24 cellular contexts compared by ENCODE assay signal in genomic region chr18:59305295-59305694, GRCh38. TPM values are rescaled to one million over a fixed set of nuclear protein-coding genes. Genes with fewer than 3 reads are reported as not detected.
DNase-seq lines count a peak whose midpoint lies in the region; ATAC-seq, FAIRE-seq and TF ChIP-seq lines count a peak whose summit lies in the region.
"Had no signal": no experiment of that assay in that cellular context is flagged by ENCODE, and none has a peak within 500 bp of the region (broad histone marks: within the 10 kb centered on the region; RNA-seq: fewer than 3 reads in every experiment).

No MANE protein-coding gene starts in this region.

- no peaks in the 10 kb centered on the region for H3K79me1 ChIP-seq in neuronal stem cell (ENCODE audit: low read depth, low read length)

- no peak overlapping the region for H3K27ac Mint-ChIP-seq in activated CD4-positive, alpha-beta T cell treated with anti-CD3 and anti-CD28 coated beads, Interleukin-2, amount 10 ng/mL, durations not matched to agents 24 days and 14 days
- no peak overlapping the region for H3K27ac Mint-ChIP-seq in progenitor cell of endocrine pancreas
- H3K27ac Mint-ChIP-seq: CD8-positive, alpha-beta T cell had no signal

- H3K36me3 Mint-ChIP-seq in activated CD4-positive, alpha-beta T cell treated with anti-CD3 and anti-CD28 coated beads, Interleukin-2, amount 10 ng/mL, durations not matched to agents 24 days and 14 days (ENCODE audit: low read depth) = no peaks in the 10 kb centered on the region
- no peaks in the 10 kb centered on the region for H3K36me3 Mint-ChIP-seq in progenitor cell of endocrine pancreas (ENCODE audit: insufficient read depth)
- H3K36me3 Mint-ChIP-seq: CD4-positive, CD25-positive, alpha-beta regulatory T cell; CD8-positive, alpha-beta T cell had no signal

- H3K18ac ChIP-seq in neuronal stem cell (ENCODE audit: low read length) = no peak overlapping the region

- H3K9ac ChIP-seq in BLaER1 treated with 17β-estradiol and CSF1 and Interleukin-3, amounts not matched to agents 10 nM and 100 nM = no peak overlapping the region
- H3K9ac ChIP-seq in K562 (ENCODE audit: insufficient read depth in 1 of 2, low read depth in 2 of 2, low read length in 2 of 2) = no peak overlapping the region
- no peak overlapping the region for H3K9ac ChIP-seq in neuronal stem cell (ENCODE audit: low read depth, low read length, poor library complexity)

- TF ChIP-seq POLR2A in K562 (conservative IDR thresholded peaks at IDR 0.05) = no peak

- WGBS in K562 (ENCODE audit: insufficient coverage, low coverage, missing lambda C conversion rate) = 3% methylated on average over 2 of the region's 4 CpGs
- WGBS in neuronal stem cell (ENCODE audit: extremely low coverage in 2 of 2, insufficient read length in 2 of 2, insufficient replicate concordance in 1 of 2), 2 donors = no CpG with 5 or more reads among the region's 4 CpGs

- H3K27me3 ChIP-seq in BLaER1 treated with 17β-estradiol and CSF1 and Interleukin-3, amounts not matched to agents 10 nM and 100 nM = peaks cover 0 to 10% (median 5%) of the 10 kb centered on the region in 11 experiments; a peak in 8 of 22 replicates
- H3K27me3 ChIP-seq in K562 (ENCODE audit: control insufficient read depth in 2 of 2, insufficient read depth in 2 of 2, low read length in 2 of 2) = peaks cover 3 to 30% of the 10 kb centered on the region in 2 experiments; a peak in 4 of 5 replicates
- H3K27me3 ChIP-seq in neuronal stem cell (ENCODE audit: control insufficient read depth in 3 of 3, insufficient read depth in 3 of 3, low read depth in 1 of 3, low read length in 3 of 3) = peaks cover 0 to 74% (median 0%) of the 10 kb centered on the region in 3 experiments
- H3K27me3 ChIP-seq: BE2C had no signal

- H3K23ac ChIP-seq in neuronal stem cell (ENCODE audit: low read depth, low read length, poor library complexity) = no peak overlapping the region

- ATAC-seq in K562 = no peak
- no peak for ATAC-seq in HG02623 (IDR thresholded peaks at IDR 0.05; ENCODE audit: unreplicated experiment)
- ATAC-seq: CD8-positive, alpha-beta T cell had no signal

- peaks cover 0 to 16% (median 9%) of the 10 kb centered on the region in 10 experiments; a peak in 12 of 20 replicates for H3K4me1 ChIP-seq in BLaER1 treated with 17β-estradiol and CSF1 and Interleukin-3, amounts not matched to agents 10 nM and 100 nM
- H3K4me1 ChIP-seq in K562 (replicated peaks in 1 of 2; ENCODE audit: control insufficient read depth in 2 of 2, insufficient read depth in 2 of 2, low read length in 2 of 2) (peaks cover 0 to 5% of the 10 kb centered on the region in 2 experiments; a peak in 2 of 5 replicates), neuronal stem cell (ENCODE audit: control insufficient read depth in 2 of 2, insufficient read depth in 1 of 2, low read depth in 1 of 2, low read length in 2 of 2) (peaks cover 0 to 8% of the 10 kb centered on the region in 2 donors)
- H3K4me1 ChIP-seq: BE2C, Caco-2 had no signal

- H2BK120ac ChIP-seq in neuronal stem cell (ENCODE audit: low read depth, low read length) = no peak overlapping the region

- TF ChIP-seq CTCF in K562 (IDR thresholded peaks at IDR 0.05 in 2 of 3, conservative IDR thresholded peaks at IDR 0.05 in 1 of 3; ENCODE audit: insufficient read depth in 2 of 3, low read depth in 1 of 3, low read length in 3 of 3) (no peak), progenitor cell of endocrine pancreas (IDR thresholded peaks at IDR 0.05; ENCODE audit: unreplicated experiment) (no peak)

- no peaks in the 10 kb centered on the region for H3K9me3 ChIP-seq in BLaER1 treated with 17β-estradiol and CSF1 and Interleukin-3, amounts not matched to agents 10 nM and 100 nM (replicated peaks in 1 of 11)
- H3K9me3 ChIP-seq in K562 (replicated peaks; ENCODE audit: control insufficient read depth, insufficient read depth, low read depth, low read length) (no peaks in the 10 kb centered on the region), neuronal stem cell (replicated peaks in 1 of 2; ENCODE audit: control insufficient read depth in 2 of 2, insufficient read depth in 1 of 2, low read depth in 1 of 2, low read length in 2 of 2) (no peaks in the 10 kb centered on the region)
- H3K9me3 ChIP-seq: BE2C, Caco-2 had no signal

- H4K20me1 ChIP-seq in BLaER1 treated with 17β-estradiol and CSF1 and Interleukin-3, amounts not matched to agents 10 nM and 100 nM = no peaks in the 10 kb centered on the region
- H4K20me1 ChIP-seq in K562 (replicated peaks; ENCODE audit: control insufficient read depth, insufficient read depth, low read length) = no peaks in the 10 kb centered on the region

- no peak overlapping the region for H3K4me3 Mint-ChIP-seq in activated CD4-positive, alpha-beta T cell treated with anti-CD3 and anti-CD28 coated beads, Interleukin-2, amount 10 ng/mL, durations not matched to agents 24 days and 14 days
- H3K4me3 Mint-ChIP-seq in progenitor cell of endocrine pancreas (ENCODE audit: low read depth) = no peak overlapping the region
- H3K4me3 Mint-ChIP-seq: CD4-positive, CD25-positive, alpha-beta regulatory T cell; CD8-positive, alpha-beta T cell had no signal

- no peak overlapping the region for H2BK5ac ChIP-seq in neuronal stem cell (ENCODE audit: low read length)

- in situ Hi-C loops in K562 (cut with MboI) = no loop called here

- H3K4me3 ChIP-seq in BLaER1 treated with 17β-estradiol and CSF1 and Interleukin-3, amounts not matched to agents 10 nM and 100 nM = no peak overlapping the region
- H3K4me3 ChIP-seq in K562 (no peak overlapping the region), neuronal stem cell (ENCODE audit: low read length in 2 of 2) (no peak overlapping the region)

- H4K91ac ChIP-seq in neuronal stem cell (ENCODE audit: low read depth, low read length, poor library complexity) = no peak overlapping the region

- H3K4me1 Mint-ChIP-seq in activated CD4-positive, alpha-beta T cell treated with anti-CD3 and anti-CD28 coated beads, Interleukin-2, amount 10 ng/mL, durations not matched to agents 24 days and 14 days = peaks cover 4% of the 10 kb centered on the region
- no peaks in the 10 kb centered on the region for H3K4me1 Mint-ChIP-seq in progenitor cell of endocrine pancreas (ENCODE audit: low read depth)

- H4K8ac ChIP-seq in neuronal stem cell (ENCODE audit: low read depth, low read length) = no peak overlapping the region

- no peak overlapping the region for H3K4ac ChIP-seq in neuronal stem cell (ENCODE audit: low read length)

- H3K27ac ChIP-seq in BLaER1 treated with 17β-estradiol and CSF1 and Interleukin-3, amounts not matched to agents 10 nM and 100 nM = no peak overlapping the region
- H3K27ac ChIP-seq in K562 (ENCODE audit: extremely low read depth, low read depth, low read length) = no peak overlapping the region
- no peak overlapping the region for H3K27ac ChIP-seq in neuronal stem cell (replicated peaks; ENCODE audit: low read length)
- H3K27ac ChIP-seq: 22Rv1, C4-2B had no signal

- CTCF ChIA-PET in K562 (lab: Yijun Ruan, JAX; ENCODE audit: low intra/inter-chr PET ratio) = no interaction called here

- no peak overlapping the region for H2AFZ ChIP-seq in K562 (ENCODE audit: low read depth, low read length)
- H2AFZ ChIP-seq in neuronal stem cell (ENCODE audit: low read length) = no peak overlapping the region

- peak overlapping the region; percentile 49 for H2BK12ac ChIP-seq in neuronal stem cell (ENCODE audit: low read length)

- H3K79me2 ChIP-seq in K562 (ENCODE audit: control insufficient read depth, insufficient read depth, low read length) = no peaks in the 10 kb centered on the region

- H3K27me3 Mint-ChIP-seq in activated CD4-positive, alpha-beta T cell treated with anti-CD3 and anti-CD28 coated beads, Interleukin-2, amount 10 ng/mL, durations not matched to agents 24 days and 14 days = peaks cover 39% of the 10 kb centered on the region
- H3K27me3 Mint-ChIP-seq in progenitor cell of endocrine pancreas = peaks cover 55% of the 10 kb centered on the region

- H2BK15ac ChIP-seq in neuronal stem cell (ENCODE audit: low read length) = no peak overlapping the region

- POLR2A ChIA-PET in K562 (lab: Yijun Ruan, JAX) = no interaction called here

- H3K9me1 ChIP-seq in K562 (ENCODE audit: control insufficient read depth, insufficient read depth, low read length) = no peaks in the 10 kb centered on the region

- no peak for TF ChIP-seq RAD21 in K562 (CRISPR knock-in tag; conservative IDR thresholded peaks at IDR 0.05 in 1 of 2, IDR thresholded peaks at IDR 0.05 in 1 of 2)

- no peak for FAIRE-seq in K562 (lab: Jason Lieb, UNC)
- FAIRE-seq: A204.1, G401.6, GM12892 had no signal

- DNase-seq in activated CD4-positive, alpha-beta T cell treated with anti-CD3 and anti-CD28 coated beads, Interleukin-2, amount 10 ng/mL, durations not matched to agents 24 days and 14 days = peak; percentile 32
- no peak for DNase-seq in activated CD4-positive, alpha-beta T cell treated with anti-CD3 and anti-CD28 coated beads for 1 hour
- no peak for DNase-seq in K562 (ENCODE audit: extremely low read depth in 1 of 4, low spot score in 3 of 4)
- no peak for DNase-seq in neuronal stem cell (ENCODE audit: low spot score)
- no peak for DNase-seq in progenitor cell of endocrine pancreas (ENCODE audit: low spot score, unreplicated experiment)
- DNase-seq in HT-29 (ENCODE audit: low spot score) = no peak
- DNase-seq: ACHN; AML-193; BE2C; Caco-2; CD4-positive, CD25-positive, alpha-beta regulatory T cell; CD8-positive, alpha-beta T cell; DMS153; DND-41; GOT3; H7; HCEC 1CT had no signal

- no TSS peak for BruUV-seq in K562 (replicated peaks; lab: Mats Ljungman, UMichigan)

- H3K4me2 ChIP-seq in BLaER1 treated with 17β-estradiol and CSF1 and Interleukin-3, amounts not matched to agents 10 nM and 100 nM = peak overlapping the region in 8 of 11 experiments; percentile 16 to 44 (median 24); a peak in 10 of 22 replicates
- H3K4me2 ChIP-seq in K562 (ENCODE audit: insufficient read depth, low read length) (no peak overlapping the region), neuronal stem cell (ENCODE audit: insufficient read depth, low read length, poor library complexity, severe bottlenecking) (no peak overlapping the region)

- peak overlapping the region; percentile 21 for H2AK5ac ChIP-seq in neuronal stem cell (ENCODE audit: low read depth, low read length)

- intact Hi-C loops in activated CD4-positive, alpha-beta T cell treated with anti-CD3 and anti-CD28 coated beads, Interleukin-2, amount 10 ng/mL, durations not matched to agents 24 days and 14 days (cut with micrococcal nuclease) = no loop called here
- intact Hi-C loops in K562 (cut with micrococcal nuclease) = loop anchor here (5.0 kb wide), 1 partner anchor 97 kb away; no protein-coding TSS in a partner anchor

- no peaks in the 10 kb centered on the region for H3K36me3 ChIP-seq in BLaER1 treated with 17β-estradiol and CSF1 and Interleukin-3, amounts not matched to agents 10 nM and 100 nM
- no peaks in the 10 kb centered on the region for H3K36me3 ChIP-seq in K562 (ENCODE audit: control insufficient read depth, insufficient read depth, low read length)
- H3K36me3 ChIP-seq in neuronal stem cell (replicated peaks in 1 of 2; ENCODE audit: control insufficient read depth in 2 of 2, insufficient read depth in 2 of 2, low read length in 2 of 2) = no peaks in the 10 kb centered on the region
- H3K36me3 ChIP-seq: BE2C had no signal

- H3K9me3 Mint-ChIP-seq in activated CD4-positive, alpha-beta T cell treated with anti-CD3 and anti-CD28 coated beads, Interleukin-2, amount 10 ng/mL, durations not matched to agents 24 days and 14 days = no peaks in the 10 kb centered on the region
- no peaks in the 10 kb centered on the region for H3K9me3 Mint-ChIP-seq in progenitor cell of endocrine pancreas (ENCODE audit: low read depth)
- H3K9me3 Mint-ChIP-seq: CD8-positive, alpha-beta T cell had no signal

- H3K14ac ChIP-seq in neuronal stem cell (ENCODE audit: low read length) = no peak overlapping the region

- TF ChIP-seq EP300 in K562 (IDR thresholded peaks at IDR 0.05; ENCODE audit: low read length) = no peak

RNA-seq across cellular contexts. Expression of gene CPLX4, which starts 13.2 kb away (rescaled TPM):
- not detected in 2 replicates for total RNA-seq in activated CD4-positive, alpha-beta T cell treated with anti-CD3 and anti-CD28 coated beads, Interleukin-2, amount 10 ng/mL, durations not matched to agents 24 days and 14 days
- total RNA-seq in K562 (2011; cell fraction: chromatin; rRNA removed; ENCODE audit: low replicate concordance) = not detected in 2 replicates
- total RNA-seq in K562 (2011; cell fraction: nucleolus; rRNA removed) = not detected in 2 replicates
- total RNA-seq in K562 (2011; cell fraction: nucleoplasm; rRNA removed) = not detected in 2 replicates
- total RNA-seq in K562 (2014; rRNA removed) (not detected in 2 replicates), K562 (2014; rRNA removed; fragmentation: Illumina TruSeq; extraction: Trizol) (not detected in 2 replicates), K562 (2015; rRNA removed; fragmentation: Illumina TruSeq; extraction: Trizol) (not detected in 2 replicates), K562 (2021) (not detected in 2 replicates), progenitor cell of endocrine pancreas (not detected in 2 replicates)
- polyA plus RNA-seq in K562 (2011; rRNA removed) (not detected in 2 replicates), K562 (2014; fragmentation: Illumina TruSeq; extraction: Trizol) (not detected in 2 replicates), K562 (2014; fragmentation: Nextera tagmentation; extraction: Ambion mirVana) (not detected), K562 (2014; rRNA removed) (not detected in 2 replicates)
- polyA plus RNA-seq in K562 (2011; cell fraction: cytosol; rRNA removed) = not detected in 2 replicates
- not detected in 2 replicates for polyA plus RNA-seq in K562 (2011; cell fraction: nucleus; rRNA removed)
- not detected in 2 replicates for polyA plus RNA-seq in K562 (2012)
- not detected in 2 replicates for polyA minus RNA-seq in K562 (2011; rRNA and poly(A)+ RNA removed)
- not detected in 2 replicates for polyA minus RNA-seq in K562 (2011; cell fraction: cytosol; rRNA and poly(A)+ RNA removed)
- polyA minus RNA-seq in K562 (2011; cell fraction: nucleus; rRNA and poly(A)+ RNA removed) = not detected in 2 replicates
- polyA plus RNA-seq in neuronal stem cell (2013, experiment 1 of 2) = 0.60 TPM
- 0.43 TPM for polyA plus RNA-seq in neuronal stem cell (2013, experiment 2 of 2)
- not detected in 2 replicates for total RNA-seq in HT-29 (2014; rRNA removed; shearing (Covaris generic))
- total RNA-seq: Caco-2; CD4-positive, CD25-positive, alpha-beta regulatory T cell; CD8-positive, alpha-beta T cell; H7 had no signal
- polyA plus RNA-seq: CD4-positive, CD25-positive, alpha-beta regulatory T cell had no signal

RNA-seq across cellular contexts. Expression of gene RAX, which starts 32.0 kb away (rescaled TPM):
- total RNA-seq in activated CD4-positive, alpha-beta T cell treated with anti-CD3 and anti-CD28 coated beads, Interleukin-2, amount 10 ng/mL, durations not matched to agents 24 days and 14 days = not detected in 2 replicates
- not detected in 2 replicates for total RNA-seq in K562 (2011; cell fraction: chromatin; rRNA removed; ENCODE audit: low replicate concordance)
- not detected in 2 replicates for total RNA-seq in K562 (2011; cell fraction: nucleolus; rRNA removed)
- not detected in 2 replicates for total RNA-seq in K562 (2011; cell fraction: nucleoplasm; rRNA removed)
- not detected in 2 replicates for total RNA-seq in K562 (2014; rRNA removed)
- not detected in 2 replicates for total RNA-seq in K562 (2014; rRNA removed; fragmentation: Illumina TruSeq; extraction: Trizol)
- not detected in 2 replicates for total RNA-seq in K562 (2015; rRNA removed; fragmentation: Illumina TruSeq; extraction: Trizol)
- not detected in 2 replicates for total RNA-seq in K562 (2021)
- not detected in 2 replicates for polyA plus RNA-seq in K562 (2011; rRNA removed)
- not detected in 2 replicates for polyA plus RNA-seq in K562 (2011; cell fraction: cytosol; rRNA removed)
- polyA plus RNA-seq in K562 (2011; cell fraction: nucleus; rRNA removed) = not detected in 2 replicates
- polyA plus RNA-seq in K562 (2012) = 0.11 TPM in 1 of 2 replicates, not detected in the other
- polyA plus RNA-seq in K562 (2014; fragmentation: Illumina TruSeq; extraction: Trizol) = not detected in 2 replicates
- not detected for polyA plus RNA-seq in K562 (2014; fragmentation: Nextera tagmentation; extraction: Ambion mirVana)
- polyA plus RNA-seq in K562 (2014; rRNA removed) = not detected in 2 replicates
- polyA minus RNA-seq in K562 (2011; rRNA and poly(A)+ RNA removed) = not detected in 2 replicates
- polyA minus RNA-seq in K562 (2011; cell fraction: cytosol; rRNA and poly(A)+ RNA removed) = not detected in 2 replicates
- polyA minus RNA-seq in K562 (2011; cell fraction: nucleus; rRNA and poly(A)+ RNA removed) = not detected in 2 replicates
- 96.1 TPM for polyA plus RNA-seq in neuronal stem cell (2013, experiment 1 of 2)
- polyA plus RNA-seq in neuronal stem cell (2013, experiment 2 of 2) = 91.2 TPM
- not detected in 2 replicates for total RNA-seq in progenitor cell of endocrine pancreas
- not detected in 2 replicates for total RNA-seq in HT-29 (2014; rRNA removed; shearing (Covaris generic))
- total RNA-seq: Caco-2; CD4-positive, CD25-positive, alpha-beta regulatory T cell; CD8-positive, alpha-beta T cell; H7 had no signal
- polyA plus RNA-seq: CD4-positive, CD25-positive, alpha-beta regulatory T cell had no signal

RNA-seq across cellular contexts. Expression of gene LMAN1, which starts 53.8 kb away (rescaled TPM):
- total RNA-seq in activated CD4-positive, alpha-beta T cell treated with anti-CD3 and anti-CD28 coated beads, Interleukin-2, amount 10 ng/mL, durations not matched to agents 24 days and 14 days = 141 and 148 TPM in 2 replicates
- total RNA-seq in K562 (2011; cell fraction: chromatin; rRNA removed; ENCODE audit: low replicate concordance) = 76.6 and 188 TPM in 2 replicates
- 91.2 and 110 TPM in 2 replicates for total RNA-seq in K562 (2011; cell fraction: nucleolus; rRNA removed)
- 143 and 190 TPM in 2 replicates for total RNA-seq in K562 (2011; cell fraction: nucleoplasm; rRNA removed)
- 66.8 and 70.2 TPM in 2 replicates for total RNA-seq in K562 (2014; rRNA removed)
- total RNA-seq in K562 (2014; rRNA removed; fragmentation: Illumina TruSeq; extraction: Trizol) = 80.3 and 89.5 TPM in 2 replicates
- 79.9 and 86.2 TPM in 2 replicates for total RNA-seq in K562 (2015; rRNA removed; fragmentation: Illumina TruSeq; extraction: Trizol)
- total RNA-seq in K562 (2021) = 80.6 and 84.0 TPM in 2 replicates
- 99.5 and 108 TPM in 2 replicates for polyA plus RNA-seq in K562 (2011; rRNA removed)
- polyA plus RNA-seq in K562 (2011; cell fraction: cytosol; rRNA removed) = 34.9 and 48.8 TPM in 2 replicates
- polyA plus RNA-seq in K562 (2011; cell fraction: nucleus; rRNA removed) = 37.5 and 58.6 TPM in 2 replicates
- 54.6 and 67.9 TPM in 2 replicates for polyA plus RNA-seq in K562 (2012)
- 57.2 and 71.2 TPM in 2 replicates for polyA plus RNA-seq in K562 (2014; fragmentation: Illumina TruSeq; extraction: Trizol)
- polyA plus RNA-seq in K562 (2014; fragmentation: Nextera tagmentation; extraction: Ambion mirVana) = 10 to 100 TPM; 18.8 to 30.5 TPM
- 48.6 and 50.2 TPM in 2 replicates for polyA plus RNA-seq in K562 (2014; rRNA removed)
- 107 and 132 TPM in 2 replicates for polyA minus RNA-seq in K562 (2011; rRNA and poly(A)+ RNA removed)
- polyA minus RNA-seq in K562 (2011; cell fraction: cytosol; rRNA and poly(A)+ RNA removed) = 103 and 126 TPM in 2 replicates
- 50.6 and 112 TPM in 2 replicates for polyA minus RNA-seq in K562 (2011; cell fraction: nucleus; rRNA and poly(A)+ RNA removed)
- polyA plus RNA-seq in neuronal stem cell (2013, experiment 1 of 2) = 211 TPM
- 227 TPM for polyA plus RNA-seq in neuronal stem cell (2013, experiment 2 of 2)
- 78.2 and 79.2 TPM in 2 replicates for total RNA-seq in progenitor cell of endocrine pancreas
- total RNA-seq in HT-29 (2014; rRNA removed; shearing (Covaris generic)) = 36.6 and 46.2 TPM in 2 replicates

Comparison
In these comparisons a context has a peak if more than half of its experiments do, and no peak if none do; other contexts are left out.
1. H3K4me2 ChIP-seq: peak in BLaER1 treated with 17β-estradiol and CSF1 and Interleukin-3, amounts not matched to agents 10 nM and 100 nM (8 of 11); none in K562 (single experiment) and neuronal stem cell (single experiment).